ENCODE assay signal across 12 cellular contexts in genomic region chr1:93707956-93708355, GRCh38. TPM values are rescaled to one million over a fixed set of nuclear protein-coding genes. Genes with fewer than 3 reads are reported as not detected.
DNase-seq lines count a peak whose midpoint lies in the region; ATAC-seq and TF ChIP-seq lines count a peak whose summit lies in the region.
"Had no signal": no experiment of that assay in that cellular context is flagged by ENCODE, and none has a peak within 500 bp of the region (broad histone marks: within the 10 kb centered on the region; RNA-seq: fewer than 3 reads in every experiment).

No MANE protein-coding gene starts in this region.

- H3K27ac ChIP-seq in transverse colon: no peak overlapping the region
- H3K27ac ChIP-seq: pancreas had no signal

- H3K9me3 Mint-ChIP-seq in activated T-cell treated with anti-CD3 and anti-CD28 coated beads, Interleukin-2, amount 50 U/mL, for 24 hours: no peaks in the 10 kb centered on the region

- H3K27me3 ChIP-seq in transverse colon: no peaks in the 10 kb centered on the region
- H3K27me3 ChIP-seq: pancreas had no signal

- H3K27ac Mint-ChIP-seq in activated T-cell treated with anti-CD3 and anti-CD28 coated beads, Interleukin-2, amount 50 U/mL, for 24 hours: peak overlapping the region; percentile 85

- H3K4me1 Mint-ChIP-seq in activated T-cell treated with anti-CD3 and anti-CD28 coated beads, Interleukin-2, amount 50 U/mL, for 24 hours (ENCODE audit: low read depth): peaks cover 47% of the 10 kb centered on the region

- peak; percentile 70 for ATAC-seq in HG03103 (IDR thresholded peaks at IDR 0.05; ENCODE audit: low read depth, unreplicated experiment)
- ATAC-seq: Panc1 had no signal

- in situ Hi-C loops in transverse colon (cut with MboI; ENCODE audit: low pct_ligation_motif_present in 1 of 4, low pct_unique_long_range_greater_than_20kb in 1 of 4, low sequenced_read_pairs in 3 of 4): no loop called here

- no peaks in the 10 kb centered on the region for H3K9me3 ChIP-seq in transverse colon
- H3K9me3 ChIP-seq: pancreas had no signal

- no peak overlapping the region for H3K4me3 ChIP-seq in transverse colon
- H3K4me3 ChIP-seq: dorsolateral prefrontal cortex, pancreas had no signal

- DNase-seq in activated naive CD4-positive, alpha-beta T cell treated with Interleukin-2 at 50 U/mL for 16 hours: peak; percentile 50
- no peak for DNase-seq in activated naive CD4-positive, alpha-beta T cell (lab: John Stamatoyannopoulos, UW)
- DNase-seq in activated T-cell treated with anti-CD3 and anti-CD28 coated beads, Interleukin-2, amount 50 U/mL, for 24 hours: peak; percentile 51
- DNase-seq in transverse colon (peak; percentile 27), COLO829 (ENCODE audit: low spot score) (no peak), NCI-H1092 (lab: John Stamatoyannopoulos, UW) (no peak), cerebellar nuclear complex (lab: John Stamatoyannopoulos, UW) (no peak)
- DNase-seq: dorsolateral prefrontal cortex, pancreas had no signal

- H3K4me3 Mint-ChIP-seq in activated T-cell treated with anti-CD3 and anti-CD28 coated beads, Interleukin-2, amount 50 U/mL, for 24 hours: peak overlapping the region; percentile 32

- no peak for TF ChIP-seq CTCF in transverse colon (IDR thresholded peaks at IDR 0.05)

- H3K36me3 Mint-ChIP-seq in activated T-cell treated with anti-CD3 and anti-CD28 coated beads, Interleukin-2, amount 50 U/mL, for 24 hours (ENCODE audit: low read depth): no peaks in the 10 kb centered on the region
- H3K36me3 Mint-ChIP-seq: CD14-positive monocyte had no signal

- WGBS in transverse colon (ENCODE audit: low coverage in 1 of 2), 2 donors: 72 to 78% methylated on average over 5 of the region's 5 CpGs

- TF ChIP-seq EP300 in transverse colon (IDR thresholded peaks at IDR 0.05; ENCODE audit: low read depth): no peak

- no peaks in the 10 kb centered on the region for H3K36me3 ChIP-seq in transverse colon
- H3K36me3 ChIP-seq: pancreas had no signal

- no peak for TF ChIP-seq POLR2A in transverse colon (IDR thresholded peaks at IDR 0.05)

- H3K27me3 Mint-ChIP-seq in activated T-cell treated with anti-CD3 and anti-CD28 coated beads, Interleukin-2, amount 50 U/mL, for 24 hours: peaks cover 14% of the 10 kb centered on the region

- intact Hi-C loops in transverse colon (cut with DNase I; ENCODE audit: low total_unique reads): no loop called here

- H3K4me1 ChIP-seq in transverse colon: peaks cover 0 to 9% (median 0%) of the 10 kb centered on the region in 4 donors

RNA-seq across cellular contexts. Expression of gene BCAR3, which starts 26.3 kb away (rescaled TPM):
- total RNA-seq in transverse colon: 10 to 100 TPM; 12.3 to 71.7 (median 40.5) TPM

Comparison
In these comparisons a context has a peak if more than half of its experiments do, and no peak if none do; other contexts are left out.
1. DNase-seq: peak in activated naive CD4-positive, alpha-beta T cell treated with Interleukin-2 at 50 U/mL for 16 hours (single experiment), activated T-cell treated with anti-CD3 and anti-CD28 coated beads, Interleukin-2, amount 50 U/mL, for 24 hours (single experiment) and transverse colon (single experiment); none in activated naive CD4-positive, alpha-beta T cell (0 of 4), COLO829 (single experiment), NCI-H1092 (single experiment) and cerebellar nuclear complex (0 of 2).